In the genomic region with DNA sequence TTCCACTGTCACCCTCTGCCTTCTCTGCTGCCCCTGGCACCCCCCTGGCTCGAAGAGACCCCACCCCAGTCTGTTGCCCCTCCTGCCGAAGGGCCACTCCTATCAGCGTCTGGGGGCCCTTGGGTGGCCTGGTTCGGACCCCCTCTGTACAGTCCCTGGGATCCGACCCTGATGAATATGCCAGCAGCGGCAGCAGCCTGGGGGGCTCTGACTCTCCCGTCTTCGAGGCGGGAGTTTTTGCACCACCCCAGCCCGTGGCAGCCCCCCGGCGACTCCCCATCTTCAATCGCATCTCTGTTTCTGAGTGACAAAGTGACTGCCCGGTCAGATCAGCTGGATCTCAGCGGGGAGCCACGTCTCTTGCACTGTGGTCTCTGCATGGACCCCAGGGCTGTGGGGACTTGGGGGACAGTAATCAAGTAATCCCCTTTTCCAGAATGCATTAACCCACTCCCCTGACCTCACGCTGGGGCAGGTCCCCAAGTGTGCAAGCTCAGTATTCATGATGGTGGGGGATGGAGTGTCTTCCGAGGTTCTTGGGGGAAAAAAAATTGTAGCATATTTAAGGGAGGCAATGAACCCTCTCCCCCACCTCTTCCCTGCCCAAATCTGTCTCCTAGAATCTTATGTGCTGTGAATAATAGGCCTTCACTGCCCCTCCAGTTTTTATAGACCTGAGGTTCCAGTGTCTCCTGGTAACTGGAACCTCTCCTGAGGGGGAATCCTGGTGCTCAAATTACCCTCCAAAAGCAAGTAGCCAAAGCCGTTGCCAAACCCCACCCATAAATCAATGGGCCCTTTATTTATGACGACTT, we compare ENCODE assay signal across 2 cellular contexts.
TF ChIP-seq lines count a peak whose summit lies in the region.

No MANE protein-coding gene starts in this region.

TF ChIP-seq in HCT116, 20 proteins besides CTCF, POLR2A, EP300 and RAD21:
- TF ChIP-seq EZH2 (IDR thresholded peaks at IDR 0.05) (no peak), POLR2AphosphoS5 (IDR thresholded peaks at IDR 0.05; ENCODE audit: low read depth, low read length) (peak; percentile 36; the same call in 1 of the 2 replicates), SIN3A (IDR thresholded peaks at IDR 0.05; ENCODE audit: low read depth) (no peak), ZNF274 (IDR thresholded peaks at IDR 0.05; ENCODE audit: low read depth, low read length) (no peak)
TF ChIP-seq in HCT116: peak in this region for 1.

TF ChIP-seq in endothelial cell of umbilical vein, 7 proteins besides CTCF, POLR2A, EP300 and RAD21:
- TF ChIP-seq EZH2 (IDR thresholded peaks at IDR 0.05; ENCODE audit: borderline replicate concordance, low read depth, low read length, severe bottlenecking) (no peak), GATA2 (IDR thresholded peaks at IDR 0.05; ENCODE audit: insufficient read depth, insufficient read length, low read depth, low read length) (no peak), MYC (IDR thresholded peaks at IDR 0.05; ENCODE audit: low read depth, low read length) (no peak), POLR2AphosphoS5 (IDR thresholded peaks at IDR 0.05; ENCODE audit: insufficient read depth, low read depth, low read length) (no peak), JUN (IDR thresholded peaks at IDR 0.05; ENCODE audit: borderline replicate concordance, insufficient read depth, insufficient read length, low read depth) (no peak), FOS (IDR thresholded peaks at IDR 0.05; ENCODE audit: borderline replicate concordance, insufficient read depth, low read length) (no peak)
- TF ChIP-seq, protein P1, sequence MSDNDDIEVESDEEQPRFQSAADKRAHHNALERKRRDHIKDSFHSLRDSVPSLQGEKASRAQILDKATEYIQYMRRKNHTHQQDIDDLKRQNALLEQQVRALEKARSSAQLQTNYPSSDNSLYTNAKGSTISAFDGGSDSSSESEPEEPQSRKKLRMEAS (IDR thresholded peaks at IDR 0.05; ENCODE audit: insufficient read depth, insufficient read length) = no peak
